27 cellular contexts compared by ENCODE assay signal in the genomic region with DNA sequence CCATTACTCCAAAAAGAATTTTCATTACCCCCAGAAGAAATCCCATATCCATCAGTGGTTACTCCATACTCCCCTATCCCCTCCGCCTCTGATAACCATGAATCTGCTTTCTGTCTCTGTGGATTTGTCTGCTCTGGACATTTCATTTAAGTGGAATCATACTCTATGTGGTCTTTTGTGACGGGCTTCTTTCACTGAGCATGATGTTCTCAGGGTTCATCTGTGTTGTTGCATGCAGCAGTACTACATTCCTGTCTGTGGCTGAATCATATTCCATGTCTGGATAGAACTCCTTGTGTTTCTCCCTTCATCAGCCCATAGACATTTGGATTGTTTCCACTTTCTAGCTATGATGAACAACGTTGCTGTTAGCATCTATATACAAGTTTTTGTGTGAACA. TPM values are rescaled to one million over a fixed set of nuclear protein-coding genes. Genes with fewer than 3 reads are reported as not detected.
"Had no signal": no experiment of that assay in that cellular context is flagged by ENCODE, and none has a peak within 500 bp of the region (broad histone marks: within the 10 kb centered on the region; RNA-seq: fewer than 3 reads in every experiment).

No MANE protein-coding gene starts in this region.

- H3K4me1 Mint-ChIP-seq: activated CD4-positive, alpha-beta T cell treated with anti-CD3 and anti-CD28 coated beads, Interleukin-2, amount 10 ng/mL, durations not matched to agents 7 days and 5 days; activated CD8-positive, alpha-beta memory T cell treated with anti-CD3 and anti-CD28 coated beads, Interleukin-2, amount 10 ng/mL, durations not matched to agents 7 days and 5 days; activated naive CD4-positive, alpha-beta T cell treated with anti-CD3 and anti-CD28 coated beads, Interleukin-2, amount 50 U/mL, for 24 hours; memory B cell; nephron; stimulated activated memory B cell treated with anti-CD40 and anti-IgM and Interleukin-4, amounts not matched to agents 10 μg/mL and 1 μg/mL and 100 μg/mL, for 72 hours; T-cell had no signal

- DNase-seq: activated CD4-positive, alpha-beta T cell treated with anti-CD3 and anti-CD28 coated beads, Interleukin-2, amount 10 ng/mL, durations not matched to agents 7 days and 5 days; activated CD8-positive, alpha-beta memory T cell treated with anti-CD3 and anti-CD28 coated beads, Interleukin-2, amount 10 ng/mL, durations not matched to agents 7 days and 5 days; activated CD8-positive, alpha-beta T cell treated with anti-CD3 and anti-CD28 coated beads for 36 hours; activated gamma-delta T cell; adrenal gland; colonic mucosa; esophagus squamous epithelium; gastrocnemius medialis; hypothalamus; left cardiac atrium; right cardiac atrium; stimulated activated CD4-positive, alpha-beta T cell treated with anti-CD3 and anti-CD28 coated beads, Interleukin-2, amount 100 ng/mL, for 24 hours; stomach; T-cell had no signal

- H3K9ac ChIP-seq: parathyroid adenoma had no signal

- H3K27me3 Mint-ChIP-seq: activated CD4-positive, alpha-beta T cell treated with anti-CD3 and anti-CD28 coated beads, Interleukin-2, amount 10 ng/mL, durations not matched to agents 7 days and 5 days; stimulated activated memory B cell treated with anti-CD40 and anti-IgM and Interleukin-4, amounts not matched to agents 10 μg/mL and 1 μg/mL and 100 μg/mL, for 72 hours had no signal

- H3K27ac Mint-ChIP-seq: activated CD4-positive, alpha-beta T cell treated with anti-CD3 and anti-CD28 coated beads, Interleukin-2, amount 10 ng/mL, durations not matched to agents 7 days and 5 days; activated CD8-positive, alpha-beta memory T cell treated with anti-CD3 and anti-CD28 coated beads, Interleukin-2, amount 10 ng/mL, durations not matched to agents 7 days and 5 days; activated CD8-positive, alpha-beta T cell treated with anti-CD3 and anti-CD28 coated beads for 36 hours; activated naive CD4-positive, alpha-beta T cell treated with anti-CD3 and anti-CD28 coated beads, Interleukin-2, amount 50 U/mL, for 24 hours; activated T-helper 1 cell treated with anti-CD3 and anti-CD28 coated beads, Interleukin-12 subunit alpha, Interleukin-12 subunit beta, Interleukin-2, Interleukin-4 antibody, amounts not matched to agents 30 ng/mL and 10 ng/mL and 1 ng/mL, durations not matched to agents 14 hours and 24 hours and 36 hours; memory B cell; nephron; stimulated activated memory B cell treated with anti-CD40 and anti-IgM and Interleukin-4, amounts not matched to agents 10 μg/mL and 1 μg/mL and 100 μg/mL, for 72 hours; T-cell; T-helper 2 cell treated with Interferon-gamma antibody and Interleukin-4, amounts not matched to agents 5 μg/mL and 100 μg/mL, for 36 hours had no signal

- H3K9me3 Mint-ChIP-seq: activated CD4-positive, alpha-beta T cell treated with anti-CD3 and anti-CD28 coated beads, Interleukin-2, amount 10 ng/mL, durations not matched to agents 7 days and 5 days; activated CD8-positive, alpha-beta T cell treated with anti-CD3 and anti-CD28 coated beads for 36 hours; activated naive CD4-positive, alpha-beta T cell treated with anti-CD3 and anti-CD28 coated beads, Interleukin-2, amount 50 U/mL, for 24 hours; activated T-helper 1 cell treated with anti-CD3 and anti-CD28 coated beads, Interleukin-12 subunit alpha, Interleukin-12 subunit beta, Interleukin-2, Interleukin-4 antibody, amounts not matched to agents 30 ng/mL and 10 ng/mL and 1 ng/mL, durations not matched to agents 14 hours and 24 hours and 36 hours; memory B cell; stimulated activated memory B cell treated with anti-CD40 and anti-IgM and Interleukin-4, amounts not matched to agents 10 μg/mL and 1 μg/mL and 100 μg/mL, for 72 hours; T-cell; T-helper 2 cell treated with Interferon-gamma antibody and Interleukin-4, amounts not matched to agents 5 μg/mL and 100 μg/mL, for 36 hours had no signal

- H3K4me3 ChIP-seq: adrenal gland, breast epithelium, colonic mucosa, esophagus squamous epithelium, gastrocnemius medialis, skin epidermis, stomach, suprapubic skin, tibial nerve had no signal

- H3K36me3 Mint-ChIP-seq: activated CD8-positive, alpha-beta memory T cell treated with anti-CD3 and anti-CD28 coated beads, Interleukin-2, amount 10 ng/mL, durations not matched to agents 7 days and 5 days; activated naive CD4-positive, alpha-beta T cell treated with anti-CD3 and anti-CD28 coated beads, Interleukin-2, amount 50 U/mL, for 24 hours; memory B cell; stimulated activated memory B cell treated with anti-CD40 and anti-IgM and Interleukin-4, amounts not matched to agents 10 μg/mL and 1 μg/mL and 100 μg/mL, for 72 hours; T-cell had no signal

- H3K9me3 ChIP-seq: adrenal gland, breast epithelium, colonic mucosa, gastrocnemius medialis, suprapubic skin had no signal

- H3K4me3 Mint-ChIP-seq: activated CD4-positive, alpha-beta T cell treated with anti-CD3 and anti-CD28 coated beads, Interleukin-2, amount 10 ng/mL, durations not matched to agents 7 days and 5 days; activated CD8-positive, alpha-beta memory T cell treated with anti-CD3 and anti-CD28 coated beads, Interleukin-2, amount 10 ng/mL, durations not matched to agents 7 days and 5 days; activated CD8-positive, alpha-beta T cell treated with anti-CD3 and anti-CD28 coated beads for 36 hours; activated naive CD4-positive, alpha-beta T cell treated with anti-CD3 and anti-CD28 coated beads, Interleukin-2, amount 50 U/mL, for 24 hours; activated T-helper 1 cell treated with anti-CD3 and anti-CD28 coated beads, Interleukin-12 subunit alpha, Interleukin-12 subunit beta, Interleukin-2, Interleukin-4 antibody, amounts not matched to agents 30 ng/mL and 10 ng/mL and 1 ng/mL, durations not matched to agents 14 hours and 24 hours and 36 hours; memory B cell; nephron; stimulated activated memory B cell treated with anti-CD40 and anti-IgM and Interleukin-4, amounts not matched to agents 10 μg/mL and 1 μg/mL and 100 μg/mL, for 72 hours; T-cell; T-helper 2 cell treated with Interferon-gamma antibody and Interleukin-4, amounts not matched to agents 5 μg/mL and 100 μg/mL, for 36 hours had no signal

- H3K79me2 ChIP-seq: parathyroid adenoma had no signal

- H3K36me3 ChIP-seq: adrenal gland, breast epithelium, colonic mucosa, esophagus squamous epithelium, gastrocnemius medialis, stomach, suprapubic skin, tibial nerve had no signal

- H3K27me3 ChIP-seq: adrenal gland, breast epithelium, colonic mucosa, gastrocnemius medialis, suprapubic skin, tibial nerve had no signal

- H2AFZ ChIP-seq: parathyroid adenoma had no signal

- H3K4me1 ChIP-seq: adrenal gland, breast epithelium, colonic mucosa, gastrocnemius medialis, parathyroid adenoma, stomach, tibial nerve had no signal

- H3K27ac ChIP-seq: adrenal gland, breast epithelium, colonic mucosa, esophagus squamous epithelium, gastrocnemius medialis, parathyroid adenoma, skin epidermis, stomach, suprapubic skin, tibial nerve, VCaP had no signal

- FAIRE-seq: urothelium cell line had no signal

RNA-seq across cellular contexts. Expression of a gene that starts 59.5 kb away (rescaled TPM):
- total RNA-seq: activated CD4-positive, alpha-beta T cell treated with anti-CD3 and anti-CD28 coated beads, Interleukin-2, amount 10 ng/mL, durations not matched to agents 7 days and 5 days; activated CD8-positive, alpha-beta T cell treated with anti-CD3 and anti-CD28 coated beads for 36 hours had no signal
